Comparison of ENCODE assay signal across 2 cellular contexts in the genomic region with DNA sequence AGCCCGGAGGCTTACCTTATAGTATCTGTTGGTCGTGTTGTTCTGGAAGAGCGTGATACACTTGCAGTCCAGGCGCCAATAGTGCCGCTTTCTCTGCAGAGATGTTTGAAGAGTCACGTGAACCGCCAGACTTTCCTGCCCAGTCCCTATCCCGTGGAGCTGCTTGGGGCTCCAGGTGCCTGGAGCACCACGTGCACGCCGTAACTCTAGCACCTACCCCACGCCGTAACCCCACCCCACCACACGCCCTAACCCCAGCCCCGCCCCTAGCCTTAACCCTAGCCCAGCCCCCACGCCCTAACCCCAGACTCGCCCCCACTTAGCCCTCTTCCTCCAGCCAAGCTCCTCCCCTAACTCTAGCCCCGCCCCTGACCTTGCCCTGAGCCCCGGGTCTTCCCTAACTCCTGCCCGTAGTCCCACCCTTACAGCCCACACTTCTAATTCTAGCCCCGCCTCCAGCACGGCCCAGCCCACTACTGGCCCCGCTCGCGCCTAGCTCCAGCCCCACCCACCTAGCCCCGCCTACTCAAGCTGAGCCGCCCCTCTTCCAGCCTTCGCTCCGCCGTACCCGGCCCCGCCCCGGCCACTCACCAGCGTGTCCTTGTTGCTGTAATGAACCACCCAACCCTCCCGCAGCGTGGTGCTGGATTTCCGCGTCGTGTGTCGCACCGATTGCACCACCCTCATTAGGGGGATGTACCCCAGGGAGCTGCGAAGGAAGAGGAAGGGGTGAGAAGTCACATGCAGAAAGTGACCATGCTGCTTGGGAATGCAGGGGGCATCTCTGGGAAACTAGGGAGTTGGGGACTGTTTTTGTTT.
TF ChIP-seq lines count a peak whose summit lies in the region.

No MANE protein-coding gene starts in this region.

TF ChIP-seq in A549, 52 proteins besides CTCF, POLR2A, EP300 and RAD21:
- TF ChIP-seq, protein P1, sequence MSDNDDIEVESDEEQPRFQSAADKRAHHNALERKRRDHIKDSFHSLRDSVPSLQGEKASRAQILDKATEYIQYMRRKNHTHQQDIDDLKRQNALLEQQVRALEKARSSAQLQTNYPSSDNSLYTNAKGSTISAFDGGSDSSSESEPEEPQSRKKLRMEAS (IDR thresholded peaks at IDR 0.05), result 0 out of 2 replicates have a peak, but pooled peaks have one; percentile 13
- TF ChIP-seq KDM5A (IDR thresholded peaks at IDR 0.05), result no peak

TF ChIP-seq in GM12878, 131 proteins besides CTCF, POLR2A, EP300 and RAD21:
- no peak for TF ChIP-seq TCF7 (IDR thresholded peaks at IDR 0.05; ENCODE audit: borderline replicate concordance)
- no peak for TF ChIP-seq POU2F2 (IDR thresholded peaks at IDR 0.05; ENCODE audit: borderline replicate concordance, low read depth, low read length)
- no peak for TF ChIP-seq KAT2A (conservative IDR thresholded peaks at IDR 0.05; ENCODE audit: control insufficient read depth, low read depth, low read length)
- no peak for TF ChIP-seq BHLHE40 (IDR thresholded peaks at IDR 0.05; ENCODE audit: borderline replicate concordance in 1 of 2, low read depth in 2 of 2, low read length in 1 of 2)
- no peak for TF ChIP-seq NR2F1 (conservative IDR thresholded peaks at IDR 0.05)
